ENCODE assay signal across 8 cellular contexts in genomic region chr11:64856382-64857227, GRCh38. TPM values are rescaled to one million over a fixed set of nuclear protein-coding genes. Genes with fewer than 3 reads are reported as not detected.
DNase-seq lines count a peak whose midpoint lies in the region; ATAC-seq and TF ChIP-seq lines count a peak whose summit lies in the region.

No MANE protein-coding gene starts in this region.

- no peaks in the 10 kb centered on the region for H3K27me3 ChIP-seq in Karpas-422 (ENCODE audit: low read length)

- H3K27me3 Mint-ChIP-seq in natural killer cell (ENCODE audit: low read depth in 2 of 2) = no peaks in the 10 kb centered on the region

- H3K4me1 Mint-ChIP-seq in natural killer cell = peaks cover 63 to 83% of the 10 kb centered on the region in 2 donors

- H2AFZ ChIP-seq in Karpas-422 (ENCODE audit: low read length) = no peak overlapping the region

- H3K79me2 ChIP-seq in Karpas-422 (ENCODE audit: low read length) = peaks cover 7% of the 10 kb centered on the region

- H3K36me3 Mint-ChIP-seq in natural killer cell = no peaks in the 10 kb centered on the region

- intact Hi-C loops in natural killer cell (cut with micrococcal nuclease) = no loop called here

- peak; percentile 60 for DNase-seq in activated naive CD4-positive, alpha-beta T cell treated with Interleukin-2 at 50 U/mL for 16 hours
- no peak for DNase-seq in activated naive CD4-positive, alpha-beta T cell (lab: John Stamatoyannopoulos, UW)
- peak; percentile 97 for DNase-seq in epithelial cell of esophagus (ENCODE audit: low read depth)
- DNase-seq in natural killer cell = peak; percentile 58
- DNase-seq in Karpas-422 = no peak
- DNase-seq in NCI-H345 (lab: John Stamatoyannopoulos, UW) = no peak

- peaks cover 41% of the 10 kb centered on the region for H3K4me1 ChIP-seq in Karpas-422 (ENCODE audit: low read length)

- H3K9me2 ChIP-seq in Karpas-422 (replicated peaks; ENCODE audit: insufficient read depth, low read length) = no peaks in the 10 kb centered on the region

- TF ChIP-seq CTCF in epithelial cell of esophagus (IDR thresholded peaks at IDR 0.05; ENCODE audit: insufficient read depth, low read depth, low read length, missing control alignments) (no peak), natural killer cell (IDR thresholded peaks at IDR 0.05) (no peak)

- peak overlapping the region; percentile 83 for H3K4me3 Mint-ChIP-seq in natural killer cell

- H3K9me3 Mint-ChIP-seq in natural killer cell = no peaks in the 10 kb centered on the region

- H3K4me2 ChIP-seq in Karpas-422 (ENCODE audit: low read depth, low read length, poor library complexity, severe bottlenecking) = no peak overlapping the region

- H3K9me3 ChIP-seq in Karpas-422 (ENCODE audit: low read length) = no peaks in the 10 kb centered on the region

- H3K27ac Mint-ChIP-seq in natural killer cell = peak overlapping the region; percentile 95 to 96

- peak; percentile 4 to 15 for ATAC-seq in activated CD4-positive, CD25-positive, alpha-beta regulatory T cell treated with anti-CD3 and anti-CD28 coated beads, Interleukin-2, amount 50 U/mL, for 24 hours
- ATAC-seq in natural killer cell (peak in 1 of 3 donors; percentile 5), HG03432 (IDR thresholded peaks at IDR 0.05; ENCODE audit: unreplicated experiment) (no peak)

- H3K4me3 ChIP-seq in epithelial cell of esophagus (ENCODE audit: low read length) (no peak overlapping the region), Karpas-422 (ENCODE audit: low read length) (no peak overlapping the region)

- H3K27ac ChIP-seq in Karpas-422 (ENCODE audit: low read length) = no peak overlapping the region

- no peaks in the 10 kb centered on the region for H4K20me1 ChIP-seq in Karpas-422 (ENCODE audit: insufficient read depth, low read depth, low read length)

- H3K36me3 ChIP-seq in Karpas-422 (ENCODE audit: insufficient read depth, low read length) = no peaks in the 10 kb centered on the region

- no peak overlapping the region for H3K9ac ChIP-seq in Karpas-422 (ENCODE audit: low read length)

RNA-seq across cellular contexts. Expression of gene CDC42BPG, which starts 12.2 kb away (rescaled TPM):
- 10 to 100 TPM in 2 of 3 donors, 1 to 10 TPM in 1; 8.2 to 12.7 (median 10.7) TPM for total RNA-seq in natural killer cell
- total RNA-seq in Karpas-422 (2014; rRNA removed; shearing (Covaris generic); ENCODE audit: low replicate concordance) = 0.15 and 0.22 TPM in 2 replicates

RNA-seq across cellular contexts. Expression of gene EHD1, which starts 21.8 kb away (rescaled TPM):
- 100 to 1,000 TPM; 218 to 246 (median 225) TPM for total RNA-seq in natural killer cell
- total RNA-seq in Karpas-422 (2014; rRNA removed; shearing (Covaris generic); ENCODE audit: low replicate concordance) = 30.8 and 77.3 TPM in 2 replicates

RNA-seq across cellular contexts. Expression of gene MEN1, which starts 46.3 kb away (rescaled TPM):
- 10 to 100 TPM; 29.3 to 42.2 (median 32.2) TPM for total RNA-seq in natural killer cell
- total RNA-seq in Karpas-422 (2014; rRNA removed; shearing (Covaris generic); ENCODE audit: low replicate concordance) = 27.6 and 28.3 TPM in 2 replicates

RNA-seq across cellular contexts. Expression of gene MAP4K2, which starts 53.6 kb away (rescaled TPM):
- total RNA-seq in natural killer cell = 10 to 100 TPM; 38.3 to 40.6 (median 38.7) TPM
- total RNA-seq in Karpas-422 (2014; rRNA removed; shearing (Covaris generic); ENCODE audit: low replicate concordance) = 62.0 and 84.2 TPM in 2 replicates

Comparison
In these comparisons a context has a peak if more than half of its experiments do, and no peak if none do; other contexts are left out.
1. DNase-seq: peak in activated naive CD4-positive, alpha-beta T cell treated with Interleukin-2 at 50 U/mL for 16 hours (single experiment), epithelial cell of esophagus (single experiment) and natural killer cell (single experiment); none in activated naive CD4-positive, alpha-beta T cell (0 of 4), Karpas-422 (single experiment) and NCI-H345 (single experiment).